1 cellular context compared by ENCODE assay signal in the genomic region with DNA sequence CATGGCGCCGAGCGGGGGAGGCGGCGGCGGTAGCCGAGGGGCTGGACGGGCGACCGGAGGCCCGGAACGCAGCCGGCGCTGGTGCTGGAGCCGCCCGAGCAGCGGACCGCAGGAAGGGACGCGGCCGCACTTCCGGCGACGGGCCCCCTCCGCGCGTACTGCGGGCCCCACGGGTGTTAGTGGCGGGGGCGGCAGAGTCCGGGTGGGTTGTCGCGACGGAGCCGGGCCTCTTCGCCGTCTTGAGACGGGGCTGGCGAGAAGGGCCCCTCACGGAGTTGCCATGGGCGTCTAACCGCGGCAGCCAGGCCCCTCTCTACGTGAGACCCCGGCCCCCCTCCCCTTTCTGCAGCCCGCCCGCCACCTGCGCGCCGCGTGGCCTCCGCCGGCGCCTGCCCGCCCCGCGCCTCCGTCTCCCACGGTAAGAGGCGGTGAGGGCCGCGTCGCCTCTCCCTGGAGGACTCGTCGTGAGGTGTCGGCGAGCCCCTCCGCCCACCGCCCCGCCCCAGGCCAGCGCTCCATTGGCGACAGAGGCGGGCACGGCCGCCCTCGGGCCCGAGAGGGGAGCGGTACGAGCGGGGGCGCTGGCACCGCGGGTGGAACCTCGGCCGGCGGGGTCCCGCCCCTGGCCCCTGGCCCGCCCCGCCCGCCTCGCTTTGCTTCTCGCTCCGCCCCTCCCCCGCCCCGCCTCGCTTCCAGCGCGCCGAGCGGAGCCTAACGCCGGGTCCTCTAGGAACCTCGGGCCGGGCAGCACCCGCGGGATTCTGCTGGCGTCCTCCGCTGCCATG.
TF ChIP-seq lines count a peak whose summit lies in the region.

VPS9D1 (minus strand) TSS at position 40 of the 785 bp plus-strand sequence; CDS start at position 3, 37 bp downstream.
ZNF276 (plus strand) TSS at position 679 of the 785 bp plus-strand sequence; CDS start at position 783, 104 bp downstream.

TF ChIP-seq in HepG2, 621 proteins besides CTCF, POLR2A, EP300 and RAD21 (continued from another document and continues in another):
- TF ChIP-seq, protein P1, sequence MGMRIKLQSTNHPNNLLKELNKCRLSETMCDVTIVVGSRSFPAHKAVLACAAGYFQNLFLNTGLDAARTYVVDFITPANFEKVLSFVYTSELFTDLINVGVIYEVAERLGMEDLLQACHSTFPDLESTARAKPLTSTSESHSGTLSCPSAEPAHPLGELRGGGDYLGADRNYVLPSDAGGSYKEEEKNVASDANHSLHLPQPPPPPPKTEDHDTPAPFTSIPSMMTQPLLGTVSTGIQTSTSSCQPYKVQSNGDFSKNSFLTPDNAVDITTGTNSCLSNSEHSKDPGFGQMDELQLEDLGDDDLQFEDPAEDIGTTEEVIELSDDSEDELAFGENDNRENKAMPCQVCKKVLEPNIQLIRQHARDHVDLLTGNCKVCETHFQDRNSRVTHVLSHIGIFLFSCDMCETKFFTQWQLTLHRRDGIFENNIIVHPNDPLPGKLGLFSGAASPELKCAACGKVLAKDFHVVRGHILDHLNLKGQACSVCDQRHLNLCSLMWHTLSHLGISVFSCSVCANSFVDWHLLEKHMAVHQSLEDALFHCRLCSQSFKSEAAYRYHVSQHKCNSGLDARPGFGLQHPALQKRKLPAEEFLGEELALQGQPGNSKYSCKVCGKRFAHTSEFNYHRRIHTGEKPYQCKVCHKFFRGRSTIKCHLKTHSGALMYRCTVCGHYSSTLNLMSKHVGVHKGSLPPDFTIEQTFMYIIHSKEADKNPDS (CRISPR knock-in tag; IDR thresholded peaks at IDR 0.05), result no peak; the same call in 1 of the 2 replicates
- TF ChIP-seq ZBTB49 (CRISPR knock-in tag; IDR thresholded peaks at IDR 0.05; ENCODE audit: borderline replicate concordance) (no peak), ZKSCAN1 (IDR thresholded peaks at IDR 0.05; ENCODE audit: low read length) (peak; percentile 58), CBX2 (IDR thresholded peaks at IDR 0.05; ENCODE audit: low read depth, low read length) (no peak), CBX2 (CRISPR knock-in tag; IDR thresholded peaks at IDR 0.05; ENCODE audit: low read depth) (no peak), ZNF670 (CRISPR knock-in tag; IDR thresholded peaks at IDR 0.05; ENCODE audit: borderline replicate concordance) (peak; percentile 3; the same call in 1 of the 2 replicates), ZNF333 (CRISPR knock-in tag; IDR thresholded peaks at IDR 0.05; ENCODE audit: borderline replicate concordance) (no peak; the same call in 1 of the 2 replicates), ZNF354B (CRISPR knock-in tag; IDR thresholded peaks at IDR 0.05) (no peak), ZKSCAN5 (CRISPR knock-in tag; IDR thresholded peaks at IDR 0.05) (no peak), NFYC (CRISPR knock-in tag; IDR thresholded peaks at IDR 0.05) (no peak), CC2D1A (CRISPR knock-in tag; IDR thresholded peaks at IDR 0.05) (0 out of 2 replicates have a peak, but pooled peaks have one; percentile 75), SAP130 (CRISPR knock-in tag; IDR thresholded peaks at IDR 0.05; ENCODE audit: low read depth) (peak; percentile 79), KAT2B (IDR thresholded peaks at IDR 0.05; ENCODE audit: borderline replicate concordance, low read depth, low read length) (no peak), IRF2 (CRISPR knock-in tag; IDR thresholded peaks at IDR 0.05) (peak; percentile 46; the same call in 1 of the 2 replicates), GATAD1 (CRISPR knock-in tag; IDR thresholded peaks at IDR 0.05) (peak; percentile 94), ATF3 (CRISPR knock-in tag; IDR thresholded peaks at IDR 0.05) (peak; percentile 28; the same call in 1 of the 2 replicates), ZNF160 (CRISPR knock-in tag; IDR thresholded peaks at IDR 0.05) (no peak; the same call in 1 of the 2 replicates), DR1 (CRISPR knock-in tag; IDR thresholded peaks at IDR 0.05) (peak; percentile 42; the same call in 1 of the 2 replicates), TIGD3 (CRISPR knock-in tag; IDR thresholded peaks at IDR 0.05; ENCODE audit: borderline replicate concordance) (no peak), CREM (IDR thresholded peaks at IDR 0.05) (no peak), CREM (CRISPR knock-in tag; IDR thresholded peaks at IDR 0.05) (no peak), PCBP1 (IDR thresholded peaks at IDR 0.05; ENCODE audit: borderline replicate concordance, low read depth, low read length) (no peak), ZNF432 (CRISPR knock-in tag; IDR thresholded peaks at IDR 0.05; ENCODE audit: borderline replicate concordance) (no peak), ZNF564 (CRISPR knock-in tag; IDR thresholded peaks at IDR 0.05) (peak; percentile 97), LBX2 (CRISPR knock-in tag; IDR thresholded peaks at IDR 0.05; ENCODE audit: borderline replicate concordance) (0 out of 2 replicates have a peak, but pooled peaks have one; percentile 23), MED8 (CRISPR knock-in tag; IDR thresholded peaks at IDR 0.05; ENCODE audit: insufficient replicate concordance) (no peak), AKNA (CRISPR knock-in tag; IDR thresholded peaks at IDR 0.05; ENCODE audit: borderline replicate concordance) (0 out of 2 replicates have a peak, but pooled peaks have one; percentile 48), ZBTB1 (CRISPR knock-in tag; IDR thresholded peaks at IDR 0.05; ENCODE audit: borderline replicate concordance) (0 out of 2 replicates have a peak, but pooled peaks have one; percentile 66)
- TF ChIP-seq, protein P2, sequence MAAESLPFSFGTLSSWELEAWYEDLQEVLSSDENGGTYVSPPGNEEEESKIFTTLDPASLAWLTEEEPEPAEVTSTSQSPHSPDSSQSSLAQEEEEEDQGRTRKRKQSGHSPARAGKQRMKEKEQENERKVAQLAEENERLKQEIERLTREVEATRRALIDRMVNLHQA (CRISPR knock-in tag; IDR thresholded peaks at IDR 0.05), result no peak; the same call in 1 of the 2 replicates
- TF ChIP-seq, protein P3, sequence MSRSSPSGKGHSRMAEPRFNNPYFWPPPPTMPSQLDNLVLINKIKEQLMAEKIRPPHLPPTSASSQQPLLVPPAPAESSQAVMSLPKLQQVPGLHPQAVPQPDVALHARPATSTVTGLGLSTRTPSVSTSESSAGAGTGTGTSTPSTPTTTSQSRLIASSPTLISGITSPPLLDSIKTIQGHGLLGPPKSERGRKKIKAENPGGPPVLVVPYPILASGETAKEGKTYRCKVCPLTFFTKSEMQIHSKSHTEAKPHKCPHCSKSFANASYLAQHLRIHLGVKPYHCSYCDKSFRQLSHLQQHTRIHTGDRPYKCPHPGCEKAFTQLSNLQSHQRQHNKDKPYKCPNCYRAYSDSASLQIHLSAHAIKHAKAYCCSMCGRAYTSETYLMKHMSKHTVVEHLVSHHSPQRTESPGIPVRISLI (CRISPR knock-in tag; IDR thresholded peaks at IDR 0.05; ENCODE audit: borderline replicate concordance), result peak; percentile 57; the same call in 1 of the 2 replicates
- TF ChIP-seq, protein P4, sequence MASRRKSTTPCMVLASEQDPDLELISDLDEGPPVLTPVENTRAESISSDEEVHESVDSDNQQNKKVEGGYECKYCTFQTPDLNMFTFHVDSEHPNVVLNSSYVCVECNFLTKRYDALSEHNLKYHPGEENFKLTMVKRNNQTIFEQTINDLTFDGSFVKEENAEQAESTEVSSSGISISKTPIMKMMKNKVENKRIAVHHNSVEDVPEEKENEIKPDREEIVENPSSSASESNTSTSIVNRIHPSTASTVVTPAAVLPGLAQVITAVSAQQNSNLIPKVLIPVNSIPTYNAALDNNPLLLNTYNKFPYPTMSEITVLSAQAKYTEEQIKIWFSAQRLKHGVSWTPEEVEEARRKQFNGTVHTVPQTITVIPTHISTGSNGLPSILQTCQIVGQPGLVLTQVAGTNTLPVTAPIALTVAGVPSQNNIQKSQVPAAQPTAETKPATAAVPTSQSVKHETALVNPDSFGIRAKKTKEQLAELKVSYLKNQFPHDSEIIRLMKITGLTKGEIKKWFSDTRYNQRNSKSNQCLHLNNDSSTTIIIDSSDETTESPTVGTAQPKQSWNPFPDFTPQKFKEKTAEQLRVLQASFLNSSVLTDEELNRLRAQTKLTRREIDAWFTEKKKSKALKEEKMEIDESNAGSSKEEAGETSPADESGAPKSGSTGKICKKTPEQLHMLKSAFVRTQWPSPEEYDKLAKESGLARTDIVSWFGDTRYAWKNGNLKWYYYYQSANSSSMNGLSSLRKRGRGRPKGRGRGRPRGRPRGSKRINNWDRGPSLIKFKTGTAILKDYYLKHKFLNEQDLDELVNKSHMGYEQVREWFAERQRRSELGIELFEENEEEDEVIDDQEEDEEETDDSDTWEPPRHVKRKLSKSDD (CRISPR knock-in tag; IDR thresholded peaks at IDR 0.05; ENCODE audit: low read depth), result peak; percentile 88
- TF ChIP-seq, protein P5, sequence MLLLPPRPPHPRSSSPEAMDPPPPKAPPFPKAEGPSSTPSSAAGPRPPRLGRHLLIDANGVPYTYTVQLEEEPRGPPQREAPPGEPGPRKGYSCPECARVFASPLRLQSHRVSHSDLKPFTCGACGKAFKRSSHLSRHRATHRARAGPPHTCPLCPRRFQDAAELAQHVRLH (CRISPR knock-in tag; IDR thresholded peaks at IDR 0.05; ENCODE audit: borderline replicate concordance, low read depth), result peak; percentile 75
- TF ChIP-seq, protein P6, sequence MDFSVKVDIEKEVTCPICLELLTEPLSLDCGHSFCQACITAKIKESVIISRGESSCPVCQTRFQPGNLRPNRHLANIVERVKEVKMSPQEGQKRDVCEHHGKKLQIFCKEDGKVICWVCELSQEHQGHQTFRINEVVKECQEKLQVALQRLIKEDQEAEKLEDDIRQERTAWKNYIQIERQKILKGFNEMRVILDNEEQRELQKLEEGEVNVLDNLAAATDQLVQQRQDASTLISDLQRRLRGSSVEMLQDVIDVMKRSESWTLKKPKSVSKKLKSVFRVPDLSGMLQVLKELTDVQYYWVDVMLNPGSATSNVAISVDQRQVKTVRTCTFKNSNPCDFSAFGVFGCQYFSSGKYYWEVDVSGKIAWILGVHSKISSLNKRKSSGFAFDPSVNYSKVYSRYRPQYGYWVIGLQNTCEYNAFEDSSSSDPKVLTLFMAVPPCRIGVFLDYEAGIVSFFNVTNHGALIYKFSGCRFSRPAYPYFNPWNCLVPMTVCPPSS (IDR thresholded peaks at IDR 0.05), result no peak
- TF ChIP-seq, protein P7, sequence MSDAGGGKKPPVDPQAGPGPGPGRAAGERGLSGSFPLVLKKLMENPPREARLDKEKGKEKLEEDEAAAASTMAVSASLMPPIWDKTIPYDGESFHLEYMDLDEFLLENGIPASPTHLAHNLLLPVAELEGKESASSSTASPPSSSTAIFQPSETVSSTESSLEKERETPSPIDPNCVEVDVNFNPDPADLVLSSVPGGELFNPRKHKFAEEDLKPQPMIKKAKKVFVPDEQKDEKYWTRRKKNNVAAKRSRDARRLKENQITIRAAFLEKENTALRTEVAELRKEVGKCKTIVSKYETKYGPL (CRISPR knock-in tag; IDR thresholded peaks at IDR 0.05), result 0 out of 2 replicates have a peak, but pooled peaks have one; percentile 33
